ENCODE assay signal across 1 cellular context in the genomic region with DNA sequence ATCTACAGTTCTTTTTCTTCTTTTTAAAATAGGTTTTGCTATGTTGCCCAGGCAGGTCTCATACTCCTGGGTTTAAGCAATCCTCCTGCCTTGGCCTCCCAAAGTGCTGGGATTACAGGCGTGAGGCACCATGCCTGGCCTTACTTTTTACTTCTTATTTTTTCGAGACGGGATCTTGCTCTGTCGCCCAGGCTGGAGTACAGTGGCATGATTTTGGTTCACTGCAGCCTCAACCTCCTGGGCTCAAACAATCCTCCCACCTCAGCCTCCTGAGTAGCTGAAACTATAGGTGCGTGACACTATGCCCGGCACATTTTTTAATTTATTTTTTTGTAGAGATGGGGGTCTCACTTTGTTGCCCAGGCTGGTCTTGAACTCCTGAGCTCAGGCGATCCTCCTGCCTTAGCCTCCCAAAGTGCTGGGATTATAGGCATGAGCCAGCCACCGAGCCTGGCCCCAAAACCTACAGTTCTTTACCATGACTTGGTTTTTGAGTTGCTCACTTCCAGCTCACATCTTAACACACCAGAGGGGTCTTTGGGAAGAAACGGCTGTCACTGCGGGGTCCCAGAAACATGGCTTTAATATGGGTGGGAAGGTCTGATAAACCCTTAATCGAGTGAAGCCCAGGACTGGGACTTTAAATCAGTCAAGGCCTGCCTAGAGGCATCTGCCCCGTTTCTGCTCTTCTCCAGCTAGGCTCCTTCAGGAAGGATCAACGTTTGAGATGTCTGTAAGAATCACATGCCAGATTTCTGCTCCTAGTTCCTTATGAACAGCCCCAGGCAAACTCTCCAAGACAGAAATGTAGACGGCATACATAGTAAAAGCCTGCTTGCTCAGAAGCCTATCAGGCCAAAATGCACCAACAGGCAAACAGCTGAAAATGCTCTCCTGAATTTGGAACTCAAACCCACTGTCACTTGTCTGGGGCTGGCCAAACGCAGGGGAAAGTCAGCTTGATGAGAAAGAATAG.
TF ChIP-seq lines count a peak whose summit lies in the region.

No MANE protein-coding gene starts in this region.

TF ChIP-seq in HepG2, 621 proteins besides CTCF, POLR2A, EP300 and RAD21 (continued from another document):
- TF ChIP-seq, protein P1, sequence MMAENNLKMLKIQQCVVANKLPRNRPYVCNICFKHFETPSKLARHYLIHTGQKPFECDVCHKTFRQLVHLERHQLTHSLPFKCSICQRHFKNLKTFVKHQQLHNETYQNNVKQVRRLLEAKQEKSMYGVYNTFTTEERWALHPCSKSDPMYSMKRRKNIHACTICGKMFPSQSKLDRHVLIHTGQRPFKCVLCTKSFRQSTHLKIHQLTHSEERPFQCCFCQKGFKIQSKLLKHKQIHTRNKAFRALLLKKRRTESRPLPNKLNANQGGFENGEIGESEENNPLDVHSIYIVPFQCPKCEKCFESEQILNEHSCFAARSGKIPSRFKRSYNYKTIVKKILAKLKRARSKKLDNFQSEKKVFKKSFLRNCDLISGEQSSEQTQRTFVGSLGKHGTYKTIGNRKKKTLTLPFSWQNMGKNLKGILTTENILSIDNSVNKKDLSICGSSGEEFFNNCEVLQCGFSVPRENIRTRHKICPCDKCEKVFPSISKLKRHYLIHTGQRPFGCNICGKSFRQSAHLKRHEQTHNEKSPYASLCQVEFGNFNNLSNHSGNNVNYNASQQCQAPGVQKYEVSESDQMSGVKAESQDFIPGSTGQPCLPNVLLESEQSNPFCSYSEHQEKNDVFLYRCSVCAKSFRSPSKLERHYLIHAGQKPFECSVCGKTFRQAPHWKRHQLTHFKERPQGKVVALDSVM (CRISPR knock-in tag; IDR thresholded peaks at IDR 0.05) = peak; percentile 29; the same call in 1 of the 2 replicates
